In the genomic region with DNA sequence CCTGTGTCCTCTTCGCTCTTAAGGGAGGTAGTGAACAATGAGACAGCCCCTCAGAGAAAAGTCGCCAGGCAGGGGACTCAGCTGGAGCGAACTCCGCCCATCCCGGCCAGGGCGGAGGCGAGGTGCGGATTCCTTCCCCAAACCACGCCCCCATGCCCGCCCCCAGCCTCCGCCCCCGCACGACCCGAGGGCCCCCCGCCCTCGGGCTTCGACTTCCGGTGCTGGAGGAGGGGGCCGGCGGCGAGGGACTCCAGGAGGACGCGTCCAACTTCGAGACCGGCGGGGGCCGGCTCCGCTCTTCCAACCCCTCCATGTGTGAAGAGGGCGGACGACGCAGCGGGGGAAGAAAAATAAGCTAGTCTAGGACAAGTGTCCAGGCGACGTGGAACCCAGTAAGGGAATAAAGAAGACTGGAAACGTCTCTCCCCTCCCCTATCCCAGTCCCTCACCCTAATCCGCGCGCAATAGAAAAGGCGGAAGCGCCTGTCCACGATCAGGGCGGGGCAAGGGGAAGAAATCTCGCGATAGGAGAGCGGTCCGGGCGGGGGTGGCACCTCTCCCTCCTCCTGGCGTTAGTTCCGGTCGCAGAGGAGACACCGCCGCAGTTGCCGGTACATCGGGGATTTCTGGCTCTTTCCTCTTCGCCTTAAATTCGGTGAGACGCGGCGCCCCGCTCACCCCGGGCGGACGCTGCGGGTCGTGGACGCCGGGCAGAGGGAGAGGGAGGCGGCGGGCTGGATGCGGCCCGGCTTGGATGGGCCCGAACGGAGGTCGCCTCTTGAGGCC, we compare ENCODE assay signal across 1 cellular context.
TF ChIP-seq lines count a peak whose summit lies in the region.

A gene (plus strand): TSS at position 575 of the 786 bp plus-strand sequence. CDS start 1,308 bp downstream, outside the sequence.

TF ChIP-seq in WTC11, 78 proteins besides CTCF, POLR2A, EP300 and RAD21 (continued from another document):
- TF ChIP-seq, protein P1, sequence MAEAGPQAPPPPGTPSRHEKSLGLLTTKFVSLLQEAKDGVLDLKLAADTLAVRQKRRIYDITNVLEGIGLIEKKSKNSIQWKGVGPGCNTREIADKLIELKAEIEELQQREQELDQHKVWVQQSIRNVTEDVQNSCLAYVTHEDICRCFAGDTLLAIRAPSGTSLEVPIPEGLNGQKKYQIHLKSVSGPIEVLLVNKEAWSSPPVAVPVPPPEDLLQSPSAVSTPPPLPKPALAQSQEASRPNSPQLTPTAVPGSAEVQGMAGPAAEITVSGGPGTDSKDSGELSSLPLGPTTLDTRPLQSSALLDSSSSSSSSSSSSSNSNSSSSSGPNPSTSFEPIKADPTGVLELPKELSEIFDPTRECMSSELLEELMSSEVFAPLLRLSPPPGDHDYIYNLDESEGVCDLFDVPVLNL (CRISPR knock-in tag; IDR thresholded peaks at IDR 0.05; ENCODE audit: borderline replicate concordance, low read depth), result no peak
- TF ChIP-seq NFE2L1 (CRISPR knock-in tag; IDR thresholded peaks at IDR 0.05) (0 out of 2 replicates have a peak, but pooled peaks have one; percentile 74), TP53 (CRISPR knock-in tag; IDR thresholded peaks at IDR 0.05) (peak; percentile 71; the same call in 1 of the 2 replicates), SMAD4 (CRISPR knock-in tag; IDR thresholded peaks at IDR 0.05) (no peak), SP1 (CRISPR knock-in tag; conservative IDR thresholded peaks at IDR 0.05) (peak; percentile 64), IRF2 (CRISPR knock-in tag; IDR thresholded peaks at IDR 0.05; ENCODE audit: borderline replicate concordance, low read depth) (no peak), ZNF232 (CRISPR knock-in tag; IDR thresholded peaks at IDR 0.05) (peak; percentile 15; the same call in 1 of the 2 replicates), KAT7 (CRISPR knock-in tag; IDR thresholded peaks at IDR 0.05; ENCODE audit: borderline replicate concordance) (no peak), NFYB (CRISPR knock-in tag; conservative IDR thresholded peaks at IDR 0.05; ENCODE audit: low read depth) (peak; percentile 33; the same call in 1 of the 2 replicates), ETV6 (CRISPR knock-in tag; IDR thresholded peaks at IDR 0.05) (peak; percentile 16; the same call in 1 of the 2 replicates), JUN (CRISPR knock-in tag; IDR thresholded peaks at IDR 0.05) (no peak), ELF4 (CRISPR knock-in tag; IDR thresholded peaks at IDR 0.05; ENCODE audit: low read depth) (0 out of 2 replicates have a peak, but pooled peaks have one; percentile 17), TEAD1 (CRISPR knock-in tag; IDR thresholded peaks at IDR 0.05) (peak; percentile 64), RORB (CRISPR knock-in tag; IDR thresholded peaks at IDR 0.05) (no peak), FOXP1 (CRISPR knock-in tag; IDR thresholded peaks at IDR 0.05; ENCODE audit: borderline replicate concordance) (no peak), FOXK1 (CRISPR knock-in tag; IDR thresholded peaks at IDR 0.05) (peak; percentile 46; the same call in 1 of the 2 replicates), GTF2I (CRISPR knock-in tag; conservative IDR thresholded peaks at IDR 0.05) (no peak), NR3C1 (CRISPR knock-in tag; conservative IDR thresholded peaks at IDR 0.05; ENCODE audit: low read depth) (no peak), GABPB1 (CRISPR knock-in tag; IDR thresholded peaks at IDR 0.05) (peak; percentile 59)
- TF ChIP-seq, protein P2, sequence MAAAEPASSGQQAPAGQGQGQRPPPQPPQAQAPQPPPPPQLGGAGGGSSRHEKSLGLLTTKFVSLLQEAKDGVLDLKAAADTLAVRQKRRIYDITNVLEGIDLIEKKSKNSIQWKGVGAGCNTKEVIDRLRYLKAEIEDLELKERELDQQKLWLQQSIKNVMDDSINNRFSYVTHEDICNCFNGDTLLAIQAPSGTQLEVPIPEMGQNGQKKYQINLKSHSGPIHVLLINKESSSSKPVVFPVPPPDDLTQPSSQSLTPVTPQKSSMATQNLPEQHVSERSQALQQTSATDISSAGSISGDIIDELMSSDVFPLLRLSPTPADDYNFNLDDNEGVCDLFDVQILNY (CRISPR knock-in tag; IDR thresholded peaks at IDR 0.05), result no peak
- TF ChIP-seq, protein P3, sequence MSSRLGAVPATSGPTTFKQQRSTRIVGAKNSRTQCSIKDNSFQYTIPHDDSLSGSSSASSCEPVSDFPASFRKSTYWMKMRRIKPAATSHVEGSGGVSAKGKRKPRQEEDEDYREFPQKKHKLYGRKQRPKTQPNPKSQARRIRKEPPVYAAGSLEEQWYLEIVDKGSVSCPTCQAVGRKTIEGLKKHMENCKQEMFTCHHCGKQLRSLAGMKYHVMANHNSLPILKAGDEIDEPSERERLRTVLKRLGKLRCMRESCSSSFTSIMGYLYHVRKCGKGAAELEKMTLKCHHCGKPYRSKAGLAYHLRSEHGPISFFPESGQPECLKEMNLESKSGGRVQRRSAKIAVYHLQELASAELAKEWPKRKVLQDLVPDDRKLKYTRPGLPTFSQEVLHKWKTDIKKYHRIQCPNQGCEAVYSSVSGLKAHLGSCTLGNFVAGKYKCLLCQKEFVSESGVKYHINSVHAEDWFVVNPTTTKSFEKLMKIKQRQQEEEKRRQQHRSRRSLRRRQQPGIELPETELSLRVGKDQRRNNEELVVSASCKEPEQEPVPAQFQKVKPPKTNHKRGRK (CRISPR knock-in tag; IDR thresholded peaks at IDR 0.05; ENCODE audit: borderline replicate concordance), result 0 out of 2 replicates have a peak, but pooled peaks have one; percentile 32
- TF ChIP-seq, protein P4, sequence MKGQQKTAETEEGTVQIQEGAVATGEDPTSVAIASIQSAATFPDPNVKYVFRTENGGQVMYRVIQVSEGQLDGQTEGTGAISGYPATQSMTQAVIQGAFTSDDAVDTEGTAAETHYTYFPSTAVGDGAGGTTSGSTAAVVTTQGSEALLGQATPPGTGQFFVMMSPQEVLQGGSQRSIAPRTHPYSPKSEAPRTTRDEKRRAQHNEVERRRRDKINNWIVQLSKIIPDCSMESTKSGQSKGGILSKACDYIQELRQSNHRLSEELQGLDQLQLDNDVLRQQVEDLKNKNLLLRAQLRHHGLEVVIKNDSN (CRISPR knock-in tag; IDR thresholded peaks at IDR 0.05), result peak; percentile 59; the same call in 1 of the 2 replicates
- TF ChIP-seq, protein P5, sequence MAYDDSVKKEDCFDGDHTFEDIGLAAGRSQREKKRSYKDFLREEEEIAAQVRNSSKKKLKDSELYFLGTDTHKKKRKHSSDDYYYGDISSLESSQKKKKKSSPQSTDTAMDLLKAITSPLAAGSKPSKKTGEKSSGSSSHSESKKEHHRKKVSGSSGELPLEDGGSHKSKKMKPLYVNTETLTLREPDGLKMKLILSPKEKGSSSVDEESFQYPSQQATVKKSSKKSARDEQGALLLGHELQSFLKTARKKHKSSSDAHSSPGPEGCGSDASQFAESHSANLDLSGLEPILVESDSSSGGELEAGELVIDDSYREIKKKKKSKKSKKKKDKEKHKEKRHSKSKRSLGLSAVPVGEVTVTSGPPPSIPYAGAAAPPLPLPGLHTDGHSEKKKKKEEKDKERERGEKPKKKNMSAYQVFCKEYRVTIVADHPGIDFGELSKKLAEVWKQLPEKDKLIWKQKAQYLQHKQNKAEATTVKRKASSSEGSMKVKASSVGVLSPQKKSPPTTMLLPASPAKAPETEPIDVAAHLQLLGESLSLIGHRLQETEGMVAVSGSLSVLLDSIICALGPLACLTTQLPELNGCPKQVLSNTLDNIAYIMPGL (CRISPR knock-in tag; IDR thresholded peaks at IDR 0.05), result peak; percentile 75; the same call in 1 of the 2 replicates
- TF ChIP-seq, protein P6, sequence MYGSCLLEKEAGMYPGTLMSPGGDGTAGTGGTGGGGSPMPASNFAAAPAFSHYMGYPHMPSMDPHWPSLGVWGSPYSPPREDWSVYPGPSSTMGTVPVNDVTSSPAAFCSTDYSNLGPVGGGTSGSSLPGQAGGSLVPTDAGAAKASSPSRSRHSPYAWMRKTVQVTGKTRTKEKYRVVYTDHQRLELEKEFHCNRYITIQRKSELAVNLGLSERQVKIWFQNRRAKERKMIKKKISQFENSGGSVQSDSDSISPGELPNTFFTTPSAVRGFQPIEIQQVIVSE (CRISPR knock-in tag; IDR thresholded peaks at IDR 0.05; ENCODE audit: borderline replicate concordance), result no peak
- TF ChIP-seq, protein P7, sequence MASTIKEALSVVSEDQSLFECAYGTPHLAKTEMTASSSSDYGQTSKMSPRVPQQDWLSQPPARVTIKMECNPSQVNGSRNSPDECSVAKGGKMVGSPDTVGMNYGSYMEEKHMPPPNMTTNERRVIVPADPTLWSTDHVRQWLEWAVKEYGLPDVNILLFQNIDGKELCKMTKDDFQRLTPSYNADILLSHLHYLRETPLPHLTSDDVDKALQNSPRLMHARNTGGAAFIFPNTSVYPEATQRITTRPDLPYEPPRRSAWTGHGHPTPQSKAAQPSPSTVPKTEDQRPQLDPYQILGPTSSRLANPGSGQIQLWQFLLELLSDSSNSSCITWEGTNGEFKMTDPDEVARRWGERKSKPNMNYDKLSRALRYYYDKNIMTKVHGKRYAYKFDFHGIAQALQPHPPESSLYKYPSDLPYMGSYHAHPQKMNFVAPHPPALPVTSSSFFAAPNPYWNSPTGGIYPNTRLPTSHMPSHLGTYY (CRISPR knock-in tag; IDR thresholded peaks at IDR 0.05), result no peak
- TF ChIP-seq, protein P8, sequence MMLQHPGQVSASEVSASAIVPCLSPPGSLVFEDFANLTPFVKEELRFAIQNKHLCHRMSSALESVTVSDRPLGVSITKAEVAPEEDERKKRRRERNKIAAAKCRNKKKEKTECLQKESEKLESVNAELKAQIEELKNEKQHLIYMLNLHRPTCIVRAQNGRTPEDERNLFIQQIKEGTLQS (CRISPR knock-in tag; conservative IDR thresholded peaks at IDR 0.05), result no peak
- TF ChIP-seq, protein P9, sequence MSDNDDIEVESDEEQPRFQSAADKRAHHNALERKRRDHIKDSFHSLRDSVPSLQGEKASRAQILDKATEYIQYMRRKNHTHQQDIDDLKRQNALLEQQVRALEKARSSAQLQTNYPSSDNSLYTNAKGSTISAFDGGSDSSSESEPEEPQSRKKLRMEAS (CRISPR knock-in tag; IDR thresholded peaks at IDR 0.05), result peak; percentile 63
- TF ChIP-seq, protein P10, sequence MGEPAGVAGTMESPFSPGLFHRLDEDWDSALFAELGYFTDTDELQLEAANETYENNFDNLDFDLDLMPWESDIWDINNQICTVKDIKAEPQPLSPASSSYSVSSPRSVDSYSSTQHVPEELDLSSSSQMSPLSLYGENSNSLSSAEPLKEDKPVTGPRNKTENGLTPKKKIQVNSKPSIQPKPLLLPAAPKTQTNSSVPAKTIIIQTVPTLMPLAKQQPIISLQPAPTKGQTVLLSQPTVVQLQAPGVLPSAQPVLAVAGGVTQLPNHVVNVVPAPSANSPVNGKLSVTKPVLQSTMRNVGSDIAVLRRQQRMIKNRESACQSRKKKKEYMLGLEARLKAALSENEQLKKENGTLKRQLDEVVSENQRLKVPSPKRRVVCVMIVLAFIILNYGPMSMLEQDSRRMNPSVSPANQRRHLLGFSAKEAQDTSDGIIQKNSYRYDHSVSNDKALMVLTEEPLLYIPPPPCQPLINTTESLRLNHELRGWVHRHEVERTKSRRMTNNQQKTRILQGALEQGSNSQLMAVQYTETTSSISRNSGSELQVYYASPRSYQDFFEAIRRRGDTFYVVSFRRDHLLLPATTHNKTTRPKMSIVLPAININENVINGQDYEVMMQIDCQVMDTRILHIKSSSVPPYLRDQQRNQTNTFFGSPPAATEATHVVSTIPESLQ (CRISPR knock-in tag; IDR thresholded peaks at IDR 0.05), result no peak
- TF ChIP-seq, protein P11, sequence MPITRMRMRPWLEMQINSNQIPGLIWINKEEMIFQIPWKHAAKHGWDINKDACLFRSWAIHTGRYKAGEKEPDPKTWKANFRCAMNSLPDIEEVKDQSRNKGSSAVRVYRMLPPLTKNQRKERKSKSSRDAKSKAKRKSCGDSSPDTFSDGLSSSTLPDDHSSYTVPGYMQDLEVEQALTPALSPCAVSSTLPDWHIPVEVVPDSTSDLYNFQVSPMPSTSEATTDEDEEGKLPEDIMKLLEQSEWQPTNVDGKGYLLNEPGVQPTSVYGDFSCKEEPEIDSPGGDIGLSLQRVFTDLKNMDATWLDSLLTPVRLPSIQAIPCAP (CRISPR knock-in tag; IDR thresholded peaks at IDR 0.05), result no peak
- TF ChIP-seq, protein P12, sequence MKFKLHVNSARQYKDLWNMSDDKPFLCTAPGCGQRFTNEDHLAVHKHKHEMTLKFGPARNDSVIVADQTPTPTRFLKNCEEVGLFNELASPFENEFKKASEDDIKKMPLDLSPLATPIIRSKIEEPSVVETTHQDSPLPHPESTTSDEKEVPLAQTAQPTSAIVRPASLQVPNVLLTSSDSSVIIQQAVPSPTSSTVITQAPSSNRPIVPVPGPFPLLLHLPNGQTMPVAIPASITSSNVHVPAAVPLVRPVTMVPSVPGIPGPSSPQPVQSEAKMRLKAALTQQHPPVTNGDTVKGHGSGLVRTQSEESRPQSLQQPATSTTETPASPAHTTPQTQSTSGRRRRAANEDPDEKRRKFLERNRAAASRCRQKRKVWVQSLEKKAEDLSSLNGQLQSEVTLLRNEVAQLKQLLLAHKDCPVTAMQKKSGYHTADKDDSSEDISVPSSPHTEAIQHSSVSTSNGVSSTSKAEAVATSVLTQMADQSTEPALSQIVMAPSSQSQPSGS (CRISPR knock-in tag; IDR thresholded peaks at IDR 0.05; ENCODE audit: borderline replicate concordance, low read depth), result 0 out of 2 replicates have a peak, but pooled peaks have one; percentile 52
- TF ChIP-seq, protein P13, sequence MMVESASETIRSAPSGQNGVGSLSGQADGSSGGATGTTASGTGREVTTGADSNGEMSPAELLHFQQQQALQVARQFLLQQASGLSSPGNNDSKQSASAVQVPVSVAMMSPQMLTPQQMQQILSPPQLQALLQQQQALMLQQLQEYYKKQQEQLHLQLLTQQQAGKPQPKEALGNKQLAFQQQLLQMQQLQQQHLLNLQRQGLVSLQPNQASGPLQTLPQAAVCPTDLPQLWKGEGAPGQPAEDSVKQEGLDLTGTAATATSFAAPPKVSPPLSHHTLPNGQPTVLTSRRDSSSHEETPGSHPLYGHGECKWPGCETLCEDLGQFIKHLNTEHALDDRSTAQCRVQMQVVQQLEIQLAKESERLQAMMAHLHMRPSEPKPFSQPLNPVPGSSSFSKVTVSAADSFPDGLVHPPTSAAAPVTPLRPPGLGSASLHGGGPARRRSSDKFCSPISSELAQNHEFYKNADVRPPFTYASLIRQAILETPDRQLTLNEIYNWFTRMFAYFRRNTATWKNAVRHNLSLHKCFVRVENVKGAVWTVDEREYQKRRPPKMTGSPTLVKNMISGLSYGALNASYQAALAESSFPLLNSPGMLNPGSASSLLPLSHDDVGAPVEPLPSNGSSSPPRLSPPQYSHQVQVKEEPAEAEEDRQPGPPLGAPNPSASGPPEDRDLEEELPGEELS (CRISPR knock-in tag; IDR thresholded peaks at IDR 0.05), result no peak
TF ChIP-seq in WTC11: peak in this region for 18.
